Comparison of ENCODE assay signal across 8 cellular contexts in the genomic region with DNA sequence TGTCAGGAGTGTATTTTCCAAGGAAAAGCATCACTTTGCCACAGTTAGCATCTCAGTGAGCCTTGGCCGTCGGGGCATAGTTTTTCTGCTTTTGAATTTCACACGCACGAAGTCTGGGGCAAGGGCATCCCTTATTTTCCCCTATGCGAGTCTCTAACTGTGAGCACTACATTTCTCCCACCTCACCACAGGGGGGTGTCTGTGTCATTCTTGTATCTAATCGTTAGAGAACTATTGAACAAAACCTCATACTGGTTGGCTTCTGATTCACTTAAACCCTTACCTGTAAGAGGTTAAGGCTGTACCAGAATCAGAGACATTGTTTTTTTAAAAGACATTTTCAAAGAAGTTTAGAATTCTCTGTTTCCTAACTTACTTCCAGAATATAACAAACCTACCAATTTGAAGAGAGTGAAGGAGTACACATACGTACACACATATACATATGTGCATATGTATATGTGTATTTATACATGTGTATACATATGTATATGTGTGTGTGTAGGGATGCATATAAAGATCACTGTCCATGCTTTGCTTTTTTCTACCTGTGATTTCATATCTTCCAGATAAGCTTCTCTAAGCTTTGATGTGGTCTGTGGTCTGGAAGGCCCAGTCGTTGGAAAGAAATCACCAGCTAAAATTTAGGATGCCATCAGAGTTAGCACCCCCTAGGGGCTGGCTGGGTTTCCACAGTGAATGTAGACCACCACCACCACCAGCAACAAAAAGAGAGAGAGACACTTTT. TPM values are rescaled to one million over a fixed set of nuclear protein-coding genes. Genes with fewer than 3 reads are reported as not detected.
DNase-seq lines count a peak whose midpoint lies in the region; ATAC-seq and TF ChIP-seq lines count a peak whose summit lies in the region.

No MANE protein-coding gene starts in this region.

- peaks cover 0 to 6% (median 2%) of the 10 kb centered on the region in 4 donors for H3K4me1 Mint-ChIP-seq in naive thymus-derived CD8-positive, alpha-beta T cell

- intact Hi-C loops in A673 (cut with micrococcal nuclease; ENCODE audit: unreplicated experiment): no loop called here

- no peaks in the 10 kb centered on the region for H3K9me3 ChIP-seq in A673 (ENCODE audit: low read depth, low read length, poor library complexity, severe bottlenecking)

- H3K27ac ChIP-seq in A673 (ENCODE audit: low read depth, low read length, poor library complexity, severe bottlenecking): no peak overlapping the region

- POLR2A ChIA-PET in A673 (lab: Charles Lee; ENCODE audit: low non-redundant PET): no interaction called here
- POLR2A ChIA-PET in naive thymus-derived CD8-positive, alpha-beta T cell (lab: Charles Lee): no interaction called here

- peaks cover 0 to 7% (median 5%) of the 10 kb centered on the region in 5 donors for H3K27me3 Mint-ChIP-seq in naive thymus-derived CD8-positive, alpha-beta T cell

- peak; percentile 36 to 49 for ATAC-seq in naive thymus-derived CD8-positive, alpha-beta T cell
- ATAC-seq in HG02610 (IDR thresholded peaks at IDR 0.05; ENCODE audit: unreplicated experiment) (no peak), GM18867 (IDR thresholded peaks at IDR 0.05; ENCODE audit: unreplicated experiment) (no peak)

- DNase-seq in A673 (ENCODE audit: low spot score): peak; percentile 50
- DNase-seq in Daoy (ENCODE audit: low read depth): peak; percentile 17
- peak; percentile 19 for DNase-seq in NCI-H460 (ENCODE audit: extremely low read depth, low read depth)
- DNase-seq in dedifferentiated amniotic fluid mesenchymal stem cell (ENCODE audit: extremely low spot score): peak; percentile 22
- DNase-seq in naive thymus-derived CD8-positive, alpha-beta T cell: peak in 3 of 10 donors; percentile 0 to 29 (median 17)
- DNase-seq in activated effector memory CD4-positive, alpha-beta T cell treated with Interleukin-2 at 50 U/mL for 16 hours: no peak

- no peak overlapping the region for H3K27ac Mint-ChIP-seq in naive thymus-derived CD8-positive, alpha-beta T cell

- no peaks in the 10 kb centered on the region for H3K4me1 ChIP-seq in A673 (ENCODE audit: insufficient read depth, low read length, poor library complexity, severe bottlenecking)

- no peak overlapping the region for H3K4me3 ChIP-seq in A673 (ENCODE audit: low read depth, low read length, poor library complexity, severe bottlenecking)

- H3K36me3 ChIP-seq in A673 (ENCODE audit: insufficient read depth, low read length, poor library complexity, severe bottlenecking): no peaks in the 10 kb centered on the region

- H3K4me3 Mint-ChIP-seq in naive thymus-derived CD8-positive, alpha-beta T cell: no peak overlapping the region

- peaks cover 5% of the 10 kb centered on the region for H3K27me3 ChIP-seq in A673 (replicated peaks; ENCODE audit: insufficient read depth, low read depth, low read length, poor library complexity)

- BruUV-seq in A673 (replicated peaks; lab: Mats Ljungman, UMichigan): no TSS peak

- peak; percentile 52 for TF ChIP-seq CTCF in A673 (conservative IDR thresholded peaks at IDR 0.05; ENCODE audit: low read depth, low read length)

- CTCF ChIA-PET in A673 (lab: Charles Lee): interaction anchor here (0.5 to 0.7 kb wide), 2 partner anchors 91 to 429 kb away, joined by 3 to 4 read pairs; no protein-coding TSS in a partner anchor

- no peaks in the 10 kb centered on the region for H3K9me3 Mint-ChIP-seq in naive thymus-derived CD8-positive, alpha-beta T cell

- no peaks in the 10 kb centered on the region for H3K36me3 Mint-ChIP-seq in naive thymus-derived CD8-positive, alpha-beta T cell

RNA-seq across cellular contexts. Expression of gene MYZAP, which starts 49.4 kb away (rescaled TPM):
- not detected in 2 replicates for total RNA-seq in A673 (2021)
- total RNA-seq in Daoy (2014; rRNA removed; shearing (Covaris generic)): 1.2 and 1.4 TPM in 2 replicates
- not detected in 2 replicates for total RNA-seq in NCI-H460 (2014; rRNA removed; shearing (Covaris generic))
- polyA plus RNA-seq in NCI-H460 (2014; cell fraction: nucleus; rRNA removed): not detected in 2 replicates
- total RNA-seq in naive thymus-derived CD8-positive, alpha-beta T cell: not detected
- under 1 TPM in 2 of 3 donors, not detected in 1; 0.20 to 0.26 TPM for polyA plus RNA-seq in naive thymus-derived CD8-positive, alpha-beta T cell

Comparison
In these comparisons a context has a peak if more than half of its experiments do, and no peak if none do; other contexts are left out.
1. ATAC-seq: peak in naive thymus-derived CD8-positive, alpha-beta T cell (2 of 2); none in HG02610 (single experiment) and GM18867 (single experiment).